Comparison of ENCODE assay signal across 8 cellular contexts in genomic region chr2:24359701-24360049, GRCh38. TPM values are rescaled to one million over a fixed set of nuclear protein-coding genes. Genes with fewer than 3 reads are reported as not detected.
DNase-seq lines count a peak whose midpoint lies in the region; ATAC-seq and TF ChIP-seq lines count a peak whose summit lies in the region.

No MANE protein-coding gene starts in this region.

- no peaks in the 10 kb centered on the region for H3K9me3 Mint-ChIP-seq in activated CD4-positive, alpha-beta T cell treated with anti-CD3 and anti-CD28 coated beads, Interleukin-2, amount 10 ng/mL, durations not matched to agents 24 days and 14 days
- no peaks in the 10 kb centered on the region for H3K9me3 Mint-ChIP-seq in effector memory CD8-positive, alpha-beta T cell
- peaks cover 4% of the 10 kb centered on the region for H3K9me3 Mint-ChIP-seq in stimulated activated memory B cell treated with anti-CD40 and anti-IgM and Interleukin-4, amounts not matched to agents 10 μg/mL and 1 μg/mL and 100 μg/mL, for 72 hours

- peaks cover 11% of the 10 kb centered on the region for H3K4me1 ChIP-seq in mucosa of descending colon (ENCODE audit: low read depth)

- ATAC-seq in effector memory CD8-positive, alpha-beta T cell (replicated peaks): peak; percentile 24
- ATAC-seq in mucosa of descending colon (peak; percentile 62), GM19328 (IDR thresholded peaks at IDR 0.05; ENCODE audit: unreplicated experiment) (no peak)
- peak; percentile 18 for ATAC-seq in stimulated activated memory B cell treated with anti-CD40 and anti-IgM and Interleukin-4, amounts not matched to agents 10 μg/mL and 1 μg/mL and 100 μg/mL, for 72 hours

- H3K36me3 Mint-ChIP-seq in activated CD4-positive, alpha-beta T cell treated with anti-CD3 and anti-CD28 coated beads, Interleukin-2, amount 10 ng/mL, durations not matched to agents 24 days and 14 days (ENCODE audit: low read depth): peaks cover 6% of the 10 kb centered on the region
- H3K36me3 Mint-ChIP-seq in effector memory CD8-positive, alpha-beta T cell (ENCODE audit: insufficient read depth): peaks cover 24% of the 10 kb centered on the region
- peaks cover 9% of the 10 kb centered on the region for H3K36me3 Mint-ChIP-seq in stimulated activated memory B cell treated with anti-CD40 and anti-IgM and Interleukin-4, amounts not matched to agents 10 μg/mL and 1 μg/mL and 100 μg/mL, for 72 hours

- H3K4me3 ChIP-seq in mucosa of descending colon: peak overlapping the region; percentile 98

- peak overlapping the region; percentile 88 for H3K4me3 Mint-ChIP-seq in activated CD4-positive, alpha-beta T cell treated with anti-CD3 and anti-CD28 coated beads, Interleukin-2, amount 10 ng/mL, durations not matched to agents 24 days and 14 days
- peak overlapping the region; percentile 88 to 94 for H3K4me3 Mint-ChIP-seq in effector memory CD8-positive, alpha-beta T cell
- peak overlapping the region; percentile 82 for H3K4me3 Mint-ChIP-seq in stimulated activated memory B cell treated with anti-CD40 and anti-IgM and Interleukin-4, amounts not matched to agents 10 μg/mL and 1 μg/mL and 100 μg/mL, for 72 hours

- no peak for TF ChIP-seq CTCF in mucosa of descending colon (IDR thresholded peaks at IDR 0.05)

- peak overlapping the region; percentile 83 for H3K27ac Mint-ChIP-seq in activated CD4-positive, alpha-beta T cell treated with anti-CD3 and anti-CD28 coated beads, Interleukin-2, amount 10 ng/mL, durations not matched to agents 24 days and 14 days
- peak overlapping the region; percentile 93 to 95 for H3K27ac Mint-ChIP-seq in effector memory CD8-positive, alpha-beta T cell
- peak overlapping the region; percentile 93 for H3K27ac Mint-ChIP-seq in stimulated activated memory B cell treated with anti-CD40 and anti-IgM and Interleukin-4, amounts not matched to agents 10 μg/mL and 1 μg/mL and 100 μg/mL, for 72 hours

- no peaks in the 10 kb centered on the region for H3K36me3 ChIP-seq in mucosa of descending colon (ENCODE audit: low read depth)

- H3K4me1 Mint-ChIP-seq in activated CD4-positive, alpha-beta T cell treated with anti-CD3 and anti-CD28 coated beads, Interleukin-2, amount 10 ng/mL, durations not matched to agents 24 days and 14 days: peaks cover 28% of the 10 kb centered on the region
- peaks cover 32 to 35% of the 10 kb centered on the region in 2 donors for H3K4me1 Mint-ChIP-seq in effector memory CD8-positive, alpha-beta T cell (ENCODE audit: low read depth in 2 of 2)
- peaks cover 48% of the 10 kb centered on the region for H3K4me1 Mint-ChIP-seq in stimulated activated memory B cell treated with anti-CD40 and anti-IgM and Interleukin-4, amounts not matched to agents 10 μg/mL and 1 μg/mL and 100 μg/mL, for 72 hours

- no peaks in the 10 kb centered on the region for H3K9me3 ChIP-seq in mucosa of descending colon

- intact Hi-C loops in activated CD4-positive, alpha-beta T cell treated with anti-CD3 and anti-CD28 coated beads, Interleukin-2, amount 10 ng/mL, durations not matched to agents 24 days and 14 days (cut with micrococcal nuclease): loop anchor here (2.0 to 5.0 kb wide), 3 partner anchors 15 to 432 kb away; partner anchors contain the start of genes ATAD2B and SF3B6
- intact Hi-C loops in mucosa of descending colon (cut with DNase I, micrococcal nuclease): no loop called here

- no peaks in the 10 kb centered on the region for H3K27me3 Mint-ChIP-seq in activated CD4-positive, alpha-beta T cell treated with anti-CD3 and anti-CD28 coated beads, Interleukin-2, amount 10 ng/mL, durations not matched to agents 24 days and 14 days
- H3K27me3 Mint-ChIP-seq in effector memory CD8-positive, alpha-beta T cell: no peaks in the 10 kb centered on the region
- no peaks in the 10 kb centered on the region for H3K27me3 Mint-ChIP-seq in stimulated activated memory B cell treated with anti-CD40 and anti-IgM and Interleukin-4, amounts not matched to agents 10 μg/mL and 1 μg/mL and 100 μg/mL, for 72 hours

- DNase-seq in activated T-cell treated with anti-CD3 and anti-CD28 coated beads for 24 hours (ENCODE audit: low read depth) (peak; percentile 31), HT1080 (ENCODE audit: low read depth) (peak; percentile 11), mucosa of descending colon (peak; percentile 75 to 78 (median 77))
- no peak for DNase-seq in activated T-cell treated with anti-CD3 and anti-CD28 coated beads, Interleukin-2, amount 50 U/mL, for 1 hour
- peak; percentile 85 for DNase-seq in activated CD4-positive, alpha-beta T cell treated with anti-CD3 and anti-CD28 coated beads, Interleukin-2, amount 10 ng/mL, durations not matched to agents 24 days and 14 days
- DNase-seq in effector memory CD8-positive, alpha-beta T cell: peak; percentile 41 to 49 (median 42)

RNA-seq across cellular contexts. Expression of gene ITSN2, which starts 0.7 kb away (rescaled TPM):
- total RNA-seq in HT1080 (2014; rRNA removed; shearing (Covaris generic)): 16.3 and 29.9 TPM in 2 replicates
- polyA plus RNA-seq in HT1080 (2015; cell fraction: cytosol; rRNA removed): 18.4 and 21.9 TPM in 2 replicates
- 50.3 and 51.9 TPM in 2 replicates for polyA plus RNA-seq in HT1080 (2015; cell fraction: nucleus; rRNA removed)
- 53.0 and 55.7 TPM in 2 replicates for total RNA-seq in activated CD4-positive, alpha-beta T cell treated with anti-CD3 and anti-CD28 coated beads, Interleukin-2, amount 10 ng/mL, durations not matched to agents 24 days and 14 days
- 10 to 100 TPM; 48.4 to 82.8 (median 54.0) TPM for total RNA-seq in mucosa of descending colon
